ENCODE assay signal across 8 cellular contexts in genomic region chr14:105475269-105475915, GRCh38. TPM values are rescaled to one million over a fixed set of nuclear protein-coding genes. Genes with fewer than 3 reads are reported as not detected.
DNase-seq lines count a peak whose midpoint lies in the region; ATAC-seq and TF ChIP-seq lines count a peak whose summit lies in the region.

No MANE protein-coding gene starts in this region.

- intact Hi-C loops in ovary (cut with DNase I): loop anchor here in 2 of 4 donors (10.0 kb wide), 2 partner anchors 51 to 61 kb away; partner anchors contain the start of gene MTA1 (in 1 of the 2)

- TF ChIP-seq CTCF in RWPE2 (IDR thresholded peaks at IDR 0.05; ENCODE audit: poor library complexity, severe bottlenecking) (no peak), fibroblast of pulmonary artery (IDR thresholded peaks at IDR 0.05; ENCODE audit: low read length, missing control alignments) (no peak), ovary (IDR thresholded peaks at IDR 0.05) (no peak)

- no peak for TF ChIP-seq EP300 in ovary (IDR thresholded peaks at IDR 0.05)

- H3K4me1 ChIP-seq in RWPE2 (ENCODE audit: insufficient read depth, poor library complexity, severe bottlenecking) (peaks cover 17% of the 10 kb centered on the region), ovary (ENCODE audit: insufficient read depth) (peaks cover 17% of the 10 kb centered on the region)

- H3K36me3 ChIP-seq in RWPE2 (ENCODE audit: low read depth) (peaks cover 6% of the 10 kb centered on the region; the same call in 1 of the 2 replicates), ovary (no peaks in the 10 kb centered on the region)

- peak overlapping the region; percentile 89 for H3K27ac ChIP-seq in RWPE2 (ENCODE audit: poor library complexity, severe bottlenecking)
- H3K27ac ChIP-seq in ovary: peak overlapping the region in 1 of 2 donors; percentile 74

- H3K27me3 ChIP-seq in RWPE2 (ENCODE audit: insufficient read depth, poor library complexity, severe bottlenecking) (no peaks in the 10 kb centered on the region), ovary (no peaks in the 10 kb centered on the region)

- TF ChIP-seq POLR2A in ovary (IDR thresholded peaks at IDR 0.05): no peak

- H3K9me3 ChIP-seq in RWPE2 (ENCODE audit: severe bottlenecking): no peaks in the 10 kb centered on the region
- no peaks in the 10 kb centered on the region for H3K9me3 ChIP-seq in ovary

- whole genome bisulfite sequencing in ovary, 3 donors: 3 to 5% (median 3%) methylated on average over 24 to 39 of the region's 39 CpGs

- ATAC-seq in RWPE2 (ENCODE audit: low read depth) (peak; percentile 33), HG03442 (IDR thresholded peaks at IDR 0.05; ENCODE audit: unreplicated experiment) (no peak)

- DNase-seq in Daoy (ENCODE audit: low read depth) (peak; percentile 83), RWPE2 (ENCODE audit: low spot score) (peak; percentile 93), fibroblast of pulmonary artery (ENCODE audit: low read depth) (no peak), ovary (peak; percentile 71 to 80 (median 77)), NCI-H82 (lab: John Stamatoyannopoulos, UW) (no peak), DMS153 treated with DMSO at 0.1 percent for 48 hours (lab: John Stamatoyannopoulos, UW; ENCODE audit: unreplicated experiment) (no peak), NCI-H1048 (lab: John Stamatoyannopoulos, UW) (no peak)

- H3K4me3 ChIP-seq in RWPE2 (ENCODE audit: severe bottlenecking) (peak overlapping the region; percentile 89), fibroblast of pulmonary artery (replicated peaks; ENCODE audit: low read depth, low read length) (peak overlapping the region; percentile 75), ovary (peak overlapping the region; percentile 45)

RNA-seq across cellular contexts. Expression of gene CRIP2, which starts 0.8 kb away (rescaled TPM):
- total RNA-seq in Daoy (2014; rRNA removed; shearing (Covaris generic)): 88.8 and 94.1 TPM in 2 replicates
- total RNA-seq in ovary: 100 to 1,000 TPM in 1 of 7 donors, 10 to 100 TPM in 6; 21.3 to 242 (median 47.8) TPM
- polyA plus RNA-seq in ovary: 10 to 100 TPM in 1 of 2 donors, under 1 TPM in 1; 0.35 to 95.1 TPM

RNA-seq across cellular contexts. Expression of gene CRIP1, which starts 11.3 kb away (rescaled TPM):
- 15.0 and 20.4 TPM in 2 replicates for total RNA-seq in Daoy (2014; rRNA removed; shearing (Covaris generic))
- 10 to 100 TPM in 5 of 7 donors, 1 to 10 TPM in 2; 3.2 to 72.8 (median 26.4) TPM for total RNA-seq in ovary
- polyA plus RNA-seq in ovary: 100 to 1,000 TPM in 1 of 2 donors, 1 to 10 TPM in 1; 7.2 to 116 TPM

RNA-seq across cellular contexts. Expression of gene TEDC1, which starts 15.7 kb away (rescaled TPM):
- 61.9 and 73.5 TPM in 2 replicates for total RNA-seq in Daoy (2014; rRNA removed; shearing (Covaris generic))
- total RNA-seq in ovary: 1 to 10 TPM; 2.6 to 8.2 (median 3.8) TPM
- polyA plus RNA-seq in ovary: 1 to 10 TPM in 1 of 2 donors, not detected in 1; 5.3 TPM

RNA-seq across cellular contexts. Expression of gene TMEM121, which starts 51.0 kb away (rescaled TPM):
- total RNA-seq in Daoy (2014; rRNA removed; shearing (Covaris generic)): 8.4 and 8.7 TPM in 2 replicates
- 1 to 10 TPM; 3.3 to 9.0 (median 4.4) TPM for total RNA-seq in ovary
- polyA plus RNA-seq in ovary: 1 to 10 TPM in 1 of 2 donors, not detected in 1; 3.8 TPM

RNA-seq across cellular contexts. Expression of gene MTA1, which starts 55.8 kb away (rescaled TPM):
- 37.9 and 49.1 TPM in 2 replicates for total RNA-seq in Daoy (2014; rRNA removed; shearing (Covaris generic))
- total RNA-seq in ovary: 100 to 1,000 TPM in 5 of 7 donors, 10 to 100 TPM in 2; 45.7 to 128 (median 112) TPM
- polyA plus RNA-seq in ovary: 10 to 100 TPM; 23.0 to 72.3 TPM

Comparison
In these comparisons a context has a peak if more than half of its experiments do, and no peak if none do; other contexts are left out.
1. DNase-seq: peak in Daoy (single experiment), RWPE2 (single experiment) and ovary (5 of 5); none in fibroblast of pulmonary artery (single experiment), NCI-H82 (single experiment), DMS153 treated with DMSO at 0.1 percent for 48 hours (single experiment) and NCI-H1048 (single experiment).
2. Peak in every context shown above with its lines, with median percentiles within 50 percentile points of each other: H3K4me3 ChIP-seq.